In genomic region chr6:162727347-162728176, GRCh38 we compare ENCODE assay signal across 1 cellular context.
A peak's percentile ranks its signal among the peaks of the same experiment; 100 is the strongest.
TF ChIP-seq lines count a peak whose summit lies in the region.

Gene PACRG, plus strand, starts transcription at chr6:162727974.
Gene PRKN, minus strand, starts transcription at chr6:162727766.

TF ChIP-seq in HepG2, 621 proteins besides CTCF, POLR2A, EP300 and RAD21 (continued from another document and continues in another):
- TF ChIP-seq ZNF800 (CRISPR knock-in tag; IDR thresholded peaks at IDR 0.05) (peak; percentile 92), ARNTL (CRISPR knock-in tag; IDR thresholded peaks at IDR 0.05) (0 out of 2 replicates have a peak, but pooled peaks have one; percentile 36), PAXIP1 (CRISPR knock-in tag; conservative IDR thresholded peaks at IDR 0.05) (peak; percentile 67), ZNF275 (CRISPR knock-in tag; IDR thresholded peaks at IDR 0.05; ENCODE audit: borderline replicate concordance) (peak; percentile 85), ZNF451 (CRISPR knock-in tag; IDR thresholded peaks at IDR 0.05) (peak; percentile 74; the same call in 1 of the 2 replicates), DBP (CRISPR knock-in tag; IDR thresholded peaks at IDR 0.05; ENCODE audit: not compliant biosample characterization) (peak; percentile 49), PATZ1 (CRISPR knock-in tag; IDR thresholded peaks at IDR 0.05) (peak; percentile 97), HMGXB4 (CRISPR knock-in tag; IDR thresholded peaks at IDR 0.05; ENCODE audit: borderline replicate concordance in 1 of 2, low read depth in 1 of 2) (peak; percentile 32 to 42; a peak in 1 of 4 replicates), ARID4A (CRISPR knock-in tag; IDR thresholded peaks at IDR 0.05; ENCODE audit: borderline replicate concordance) (peak; percentile 74; the same call in 1 of the 2 replicates), CBX2 (IDR thresholded peaks at IDR 0.05; ENCODE audit: low read depth, low read length) (no peak), CBX2 (CRISPR knock-in tag; IDR thresholded peaks at IDR 0.05; ENCODE audit: low read depth) (peak; percentile 93; the same call in 1 of the 2 replicates), KDM5B (CRISPR knock-in tag; IDR thresholded peaks at IDR 0.05; ENCODE audit: borderline replicate concordance) (peak; percentile 89; the same call in 1 of the 2 replicates), MNT (IDR thresholded peaks at IDR 0.05) (0 out of 2 replicates have a peak, but pooled peaks have one; percentile 20), ZNF609 (CRISPR knock-in tag; IDR thresholded peaks at IDR 0.05; ENCODE audit: borderline replicate concordance) (no peak; the same call in 1 of the 2 replicates), ZKSCAN5 (CRISPR knock-in tag; IDR thresholded peaks at IDR 0.05) (no peak), NCOR1 (IDR thresholded peaks at IDR 0.05; ENCODE audit: borderline replicate concordance, low read length) (no peak), MXI1 (IDR thresholded peaks at IDR 0.05; ENCODE audit: borderline replicate concordance, low read depth, low read length) (peak; percentile 84; the same call in 2 of the 3 replicates), ZBTB21 (CRISPR knock-in tag; IDR thresholded peaks at IDR 0.05) (0 out of 2 replicates have a peak, but pooled peaks have one; percentile 38), ZNF776 (CRISPR knock-in tag; IDR thresholded peaks at IDR 0.05) (peak; percentile 38; the same call in 1 of the 2 replicates), HINFP (CRISPR knock-in tag; IDR thresholded peaks at IDR 0.05; ENCODE audit: low read depth) (no peak), KLF11 (CRISPR knock-in tag; IDR thresholded peaks at IDR 0.05) (no peak), ZNF282 (IDR thresholded peaks at IDR 0.05; ENCODE audit: partially characterized antibody) (no peak), ZNF20 (CRISPR knock-in tag; IDR thresholded peaks at IDR 0.05) (no peak)
